In genomic region chr17:49513616-49514373, GRCh38 we compare ENCODE assay signal across 14 cellular contexts. TPM values are rescaled to one million over a fixed set of nuclear protein-coding genes. Genes with fewer than 3 reads are reported as not detected.
DNase-seq lines count a peak whose midpoint lies in the region; ATAC-seq and TF ChIP-seq lines count a peak whose summit lies in the region.
"Had no signal": no experiment of that assay in that cellular context is flagged by ENCODE, and none has a peak within 500 bp of the region (broad histone marks: within the 10 kb centered on the region; RNA-seq: fewer than 3 reads in every experiment).

No MANE protein-coding gene starts in this region.

- no peak for TF ChIP-seq POLR2A in esophagus muscularis mucosa (IDR thresholded peaks at IDR 0.05; ENCODE audit: low read depth)
- TF ChIP-seq POLR2A in right lobe of liver (IDR thresholded peaks at IDR 0.05) = no peak
- no peak for TF ChIP-seq POLR2A in Peyer's patch (IDR thresholded peaks at IDR 0.05)

- no peak for ATAC-seq in right lobe of liver

- DNase-seq in GM10266 (ENCODE audit: extremely low spot score) (peak; percentile 26), esophagus muscularis mucosa (ENCODE audit: extremely low spot score) (no peak), right lobe of liver (peak in 2 of 3 donors; percentile 41 to 46), skeletal muscle cell (ENCODE audit: low read depth) (peak; percentile 36), DMS153 (lab: John Stamatoyannopoulos, UW) (no peak), Peyer's patch (no peak), MG63 (no peak)
- no peak for DNase-seq in activated CD4-positive, alpha-beta T cell treated with anti-CD3 and anti-CD28 coated beads for 1 hour
- DNase-seq: activated CD4-positive, alpha-beta T cell treated with anti-CD3 and anti-CD28 coated beads, Interleukin-2, amount 50 U/mL, for 1 hour; cerebellar nuclear complex; NCI-H2081; NCI-H526; small intestine had no signal

- H3K27me3 ChIP-seq in esophagus muscularis mucosa (peaks cover 0 to 12% (median 2%) of the 10 kb centered on the region in 4 donors), right lobe of liver (no peaks in the 10 kb centered on the region), Peyer's patch (no peaks in the 10 kb centered on the region), MG63 (no peaks in the 10 kb centered on the region)

- intact Hi-C loops in esophagus muscularis mucosa (cut with DNase I) = no loop called here
- intact Hi-C loops in right lobe of liver (cut with DNase I) = no loop called here

- no peak for TF ChIP-seq EP300 in esophagus muscularis mucosa (IDR thresholded peaks at IDR 0.05)

- no peak for TF ChIP-seq CTCF in GM10266 (IDR thresholded peaks at IDR 0.05; ENCODE audit: control insufficient read depth, insufficient read depth, low read depth, missing control alignments)
- TF ChIP-seq CTCF in esophagus muscularis mucosa (IDR thresholded peaks at IDR 0.05) = no peak
- TF ChIP-seq CTCF in right lobe of liver (IDR thresholded peaks at IDR 0.05) = no peak
- no peak for TF ChIP-seq CTCF in Peyer's patch (IDR thresholded peaks at IDR 0.05)

- peak overlapping the region in 3 of 4 donors; percentile 83 to 85 (median 84) for H3K27ac ChIP-seq in esophagus muscularis mucosa (replicated peaks in 1 of 4)
- H3K27ac ChIP-seq in right lobe of liver = no peak overlapping the region
- peak overlapping the region in 2 of 4 donors; percentile 65 to 73 for H3K27ac ChIP-seq in Peyer's patch

- WGBS in esophagus muscularis mucosa = 56% methylated on average over 12 of the region's 22 CpGs
- WGBS in right lobe of liver (ENCODE audit: insufficient coverage, low coverage, low lambda C conversion rate, missing lambda C conversion rate) = no CpG with 5 or more reads among the region's 22 CpGs

- H3K4me1 ChIP-seq in esophagus muscularis mucosa = peaks cover 23 to 47% (median 32%) of the 10 kb centered on the region in 4 donors
- H3K4me1 ChIP-seq in right lobe of liver = peaks cover 0 to 17% (median 10%) of the 10 kb centered on the region in 4 donors
- peaks cover 0 to 23% (median 5%) of the 10 kb centered on the region in 4 donors for H3K4me1 ChIP-seq in Peyer's patch

- H3K9me3 ChIP-seq in esophagus muscularis mucosa = no peaks in the 10 kb centered on the region
- no peaks in the 10 kb centered on the region for H3K9me3 ChIP-seq in right lobe of liver
- no peaks in the 10 kb centered on the region for H3K9me3 ChIP-seq in Peyer's patch
- H3K9me3 ChIP-seq in MG63 = no peaks in the 10 kb centered on the region

- H3K36me3 ChIP-seq in esophagus muscularis mucosa (peaks cover 0 to 3% (median 0%) of the 10 kb centered on the region in 4 donors), right lobe of liver (no peaks in the 10 kb centered on the region), Peyer's patch (no peaks in the 10 kb centered on the region), MG63 (no peaks in the 10 kb centered on the region)

- no peak overlapping the region for H3K4me3 ChIP-seq in esophagus muscularis mucosa
- H3K4me3 ChIP-seq in right lobe of liver = no peak overlapping the region
- no peak overlapping the region for H3K4me3 ChIP-seq in skeletal muscle cell (ENCODE audit: low read depth, low read length)
- no peak overlapping the region for H3K4me3 ChIP-seq in Peyer's patch
- no peak overlapping the region for H3K4me3 ChIP-seq in MG63
- H3K4me3 ChIP-seq: lung had no signal

RNA-seq across cellular contexts. Expression of gene NGFR, which starts 18.7 kb away (rescaled TPM):
- total RNA-seq in esophagus muscularis mucosa (10 to 100 TPM; 12.9 to 31.6 (median 22.6) TPM), right lobe of liver (1 to 10 TPM; 3.1 to 9.4 (median 6.8) TPM), Peyer's patch (1 to 10 TPM in 2 of 4 donors, under 1 TPM in 1, not detected in 1; 0.70 to 1.9 (median 1.5) TPM)
- total RNA-seq in MG63 (2014; rRNA removed; shearing (Covaris generic); ENCODE audit: low replicate concordance) = 3.4 and 3.6 TPM in 2 replicates

Comparison
In these comparisons a context has a peak if more than half of its experiments do, and no peak if none do; other contexts are left out.
1. DNase-seq: peak in GM10266 (single experiment), right lobe of liver (2 of 3) and skeletal muscle cell (single experiment); none in esophagus muscularis mucosa (single experiment), activated CD4-positive, alpha-beta T cell treated with anti-CD3 and anti-CD28 coated beads for 1 hour (single experiment), DMS153 (single experiment), Peyer's patch (0 of 3) and MG63 (single experiment).
2. H3K27ac ChIP-seq: peak in esophagus muscularis mucosa (3 of 4); none in right lobe of liver (0 of 3).